ENCODE assay signal across 8 cellular contexts in genomic region chr1:201019321-201019977, GRCh38. TPM values are rescaled to one million over a fixed set of nuclear protein-coding genes. Genes with fewer than 3 reads are reported as not detected.
DNase-seq lines count a peak whose midpoint lies in the region; ATAC-seq and TF ChIP-seq lines count a peak whose summit lies in the region.

No MANE protein-coding gene starts in this region.

- peak; percentile 47 for ATAC-seq in GM18861 (IDR thresholded peaks at IDR 0.05; ENCODE audit: unreplicated experiment)
- peak; percentile 45 for ATAC-seq in HG03025 (IDR thresholded peaks at IDR 0.05; ENCODE audit: low FRiP score, unreplicated experiment)
- no peak for ATAC-seq in omental fat pad (ENCODE audit: low FRiP score)

- H3K4me3 ChIP-seq in fibroblast of the aortic adventitia (ENCODE audit: low read depth, low read length): no peak overlapping the region

- H3K4me3 Mint-ChIP-seq in nephron progenitor cell: no peak overlapping the region

- peaks cover 25% of the 10 kb centered on the region for H3K27me3 Mint-ChIP-seq in nephron progenitor cell (ENCODE audit: low read depth, poor library complexity)

- H3K36me3 Mint-ChIP-seq in nephron progenitor cell (ENCODE audit: low read depth): no peaks in the 10 kb centered on the region

- DNase-seq in NK-92 treated with Interleukin-12 subunit alpha and Interleukin-12 subunit beta, amount 100 ng/mL, for 24 hours (lab: John Stamatoyannopoulos, UW): peak; percentile 94
- peak; percentile 88 for DNase-seq in activated CD8-positive, alpha-beta memory T cell treated with anti-CD3 and anti-CD28 coated beads, Interleukin-2, amount 50 U/mL, for 48 hours
- DNase-seq in fibroblast of the aortic adventitia (ENCODE audit: low read depth) (peak; percentile 10), omental fat pad (ENCODE audit: low spot score) (no peak), nephron progenitor cell (no peak)
- peak; percentile 88 to 90 for DNase-seq in stimulated activated CD4-positive, alpha-beta T cell treated with anti-CD3 and anti-CD28 coated beads, Interleukin-15, amount 100 ng/mL, for 48 hours (ENCODE audit: low read depth in 2 of 2)

- H3K9me3 Mint-ChIP-seq in nephron progenitor cell: no peaks in the 10 kb centered on the region

- H3K4me1 Mint-ChIP-seq in nephron progenitor cell: peaks cover 83% of the 10 kb centered on the region

- H3K27ac Mint-ChIP-seq in nephron progenitor cell: no peak overlapping the region

- TF ChIP-seq CTCF in fibroblast of the aortic adventitia (IDR thresholded peaks at IDR 0.05; ENCODE audit: insufficient read depth, low read length) (no peak), omental fat pad (IDR thresholded peaks at IDR 0.05) (no peak), nephron progenitor cell (IDR thresholded peaks at IDR 0.05) (no peak)

RNA-seq across cellular contexts. Expression of gene KIF21B, which starts 4.1 kb away (rescaled TPM):
- total RNA-seq in fibroblast of the aortic adventitia (ENCODE audit: low replicate concordance): under 0.01 TPM in 1 of 2 replicates, not detected in the other
- total RNA-seq in omental fat pad: 1 to 10 TPM in 3 of 4 donors, under 1 TPM in 1; 0.93 to 6.1 (median 3.7) TPM

Comparison
In these comparisons a context has a peak if more than half of its experiments do, and no peak if none do; other contexts are left out.
1. DNase-seq: peak in NK-92 treated with Interleukin-12 subunit alpha and Interleukin-12 subunit beta, amount 100 ng/mL, for 24 hours (single experiment), activated CD8-positive, alpha-beta memory T cell treated with anti-CD3 and anti-CD28 coated beads, Interleukin-2, amount 50 U/mL, for 48 hours (single experiment), fibroblast of the aortic adventitia (single experiment) and stimulated activated CD4-positive, alpha-beta T cell treated with anti-CD3 and anti-CD28 coated beads, Interleukin-15, amount 100 ng/mL, for 48 hours (2 of 2); none in omental fat pad (single experiment) and nephron progenitor cell (single experiment).